ENCODE assay signal across 9 cellular contexts in the genomic region with DNA sequence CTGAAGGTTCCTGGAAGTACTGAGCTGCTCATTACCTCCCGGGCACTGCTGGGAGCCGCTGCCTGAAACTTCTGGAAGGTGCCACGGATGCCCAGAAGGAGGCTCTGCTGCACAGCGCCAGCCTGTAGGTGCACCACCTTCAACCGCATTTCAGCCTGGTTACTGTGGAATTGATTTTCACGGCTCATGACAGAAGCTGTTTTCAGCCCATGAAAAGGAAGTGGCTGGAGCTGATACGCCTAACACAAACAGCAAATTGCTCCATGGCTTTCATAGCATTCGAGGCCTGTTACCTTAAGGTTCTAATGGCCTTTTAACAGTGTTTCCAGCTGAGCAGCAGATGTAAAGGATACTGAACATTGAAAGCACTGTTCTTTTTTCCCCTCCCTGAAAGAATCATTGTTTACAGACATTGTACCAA. TPM values are rescaled to one million over a fixed set of nuclear protein-coding genes. Genes with fewer than 3 reads are reported as not detected.
DNase-seq lines count a peak whose midpoint lies in the region; ATAC-seq and TF ChIP-seq lines count a peak whose summit lies in the region.
"Had no signal": no experiment of that assay in that cellular context is flagged by ENCODE, and none has a peak within 500 bp of the region (broad histone marks: within the 10 kb centered on the region; RNA-seq: fewer than 3 reads in every experiment).

No MANE protein-coding gene starts in this region.

- in situ Hi-C loops in HAP-1 (cut with MboI; ENCODE audit: low sequenced_read_pairs): loop anchor here (25.0 kb wide), 1 partner anchor 1114 kb away; no protein-coding TSS in a partner anchor

- POLR2A ChIA-PET in activated CD8-positive, alpha-beta T cell treated with anti-CD3 and anti-CD28 coated beads for 36 hours (lab: Charles Lee): no interaction called here

- peak overlapping the region; percentile 34 for H3K27ac Mint-ChIP-seq in progenitor cell of endocrine pancreas
- no peak overlapping the region for H3K27ac Mint-ChIP-seq in activated CD8-positive, alpha-beta T cell treated with anti-CD3 and anti-CD28 coated beads for 36 hours

- peaks cover 39% of the 10 kb centered on the region for H3K4me1 Mint-ChIP-seq in progenitor cell of endocrine pancreas (ENCODE audit: low read depth)
- no peaks in the 10 kb centered on the region for H3K4me1 Mint-ChIP-seq in activated CD8-positive, alpha-beta T cell treated with anti-CD3 and anti-CD28 coated beads for 36 hours (ENCODE audit: low read depth)

- no peaks in the 10 kb centered on the region for H3K9me3 Mint-ChIP-seq in progenitor cell of endocrine pancreas (ENCODE audit: low read depth)
- H3K9me3 Mint-ChIP-seq in activated CD8-positive, alpha-beta T cell treated with anti-CD3 and anti-CD28 coated beads for 36 hours: no peaks in the 10 kb centered on the region

- H3K27me3 ChIP-seq in HAP-1 (ENCODE audit: low read depth): no peaks in the 10 kb centered on the region

- H3K4me3 ChIP-seq in HAP-1 (no peak overlapping the region), coronary artery (peak overlapping the region; percentile 40)

- H3K4me3 Mint-ChIP-seq in progenitor cell of endocrine pancreas (ENCODE audit: low read depth): no peak overlapping the region
- H3K4me3 Mint-ChIP-seq in activated CD8-positive, alpha-beta T cell treated with anti-CD3 and anti-CD28 coated beads for 36 hours: no peak overlapping the region

- no peak for ATAC-seq in activated CD8-positive, alpha-beta T cell treated with anti-CD3 and anti-CD28 coated beads for 36 hours

- H3K4me1 ChIP-seq in HAP-1: peaks cover 4% of the 10 kb centered on the region

- intact Hi-C loops in activated CD8-positive, alpha-beta T cell treated with anti-CD3 and anti-CD28 coated beads for 36 hours (cut with micrococcal nuclease): no loop called here

- CTCF ChIA-PET in activated CD8-positive, alpha-beta T cell treated with anti-CD3 and anti-CD28 coated beads for 36 hours (lab: Charles Lee): no interaction called here

- peak; percentile 16 for TF ChIP-seq CTCF in coronary artery (IDR thresholded peaks at IDR 0.05)
- TF ChIP-seq CTCF in progenitor cell of endocrine pancreas (IDR thresholded peaks at IDR 0.05; ENCODE audit: unreplicated experiment): peak; percentile 71
- TF ChIP-seq CTCF in activated CD8-positive, alpha-beta T cell treated with anti-CD3 and anti-CD28 coated beads for 36 hours (IDR thresholded peaks at IDR 0.05): no peak

- H3K27ac ChIP-seq in coronary artery: peak overlapping the region in 1 of 2 donors; percentile 70

- H3K27me3 Mint-ChIP-seq in progenitor cell of endocrine pancreas: no peaks in the 10 kb centered on the region
- H3K27me3 Mint-ChIP-seq in activated CD8-positive, alpha-beta T cell treated with anti-CD3 and anti-CD28 coated beads for 36 hours: no peaks in the 10 kb centered on the region

- H3K9me3 ChIP-seq in HAP-1: no peaks in the 10 kb centered on the region

- peaks cover 2% of the 10 kb centered on the region for H3K36me3 Mint-ChIP-seq in progenitor cell of endocrine pancreas (ENCODE audit: insufficient read depth)
- H3K36me3 Mint-ChIP-seq in activated CD8-positive, alpha-beta T cell treated with anti-CD3 and anti-CD28 coated beads for 36 hours (ENCODE audit: low read depth): no peaks in the 10 kb centered on the region

- DNase-seq in HAP-1 (ENCODE audit: low spot score in 2 of 2) (peak; percentile 29 to 53), NCI-H524 (lab: John Stamatoyannopoulos, UW) (peak; percentile 79 to 89), coronary artery (ENCODE audit: low spot score) (no peak), progenitor cell of endocrine pancreas (ENCODE audit: low spot score, unreplicated experiment) (peak; percentile 47), mesenteric fat pad (ENCODE audit: low spot score) (no peak)
- DNase-seq in activated CD8-positive, alpha-beta T cell treated with anti-CD3 and anti-CD28 coated beads for 36 hours: no peak
- no peak for DNase-seq in activated CD4-positive, alpha-beta T cell treated with anti-CD3 and anti-CD28 coated beads, Interleukin-2, amount 50 U/mL, for 4 hours
- DNase-seq in stimulated activated CD4-positive, alpha-beta T cell treated with anti-CD3 and anti-CD28 coated beads, Interleukin-1b, Interleukin-23, amount 100 ng/mL, for 48 hours: no peak
- DNase-seq: small intestine had no signal

- no peaks in the 10 kb centered on the region for H3K36me3 ChIP-seq in HAP-1 (replicated peaks)

RNA-seq across cellular contexts. Expression of gene GPC6, which starts 22.0 kb away (rescaled TPM):
- total RNA-seq in progenitor cell of endocrine pancreas: 48.4 and 50.3 TPM in 2 replicates
- total RNA-seq in activated CD8-positive, alpha-beta T cell treated with anti-CD3 and anti-CD28 coated beads for 36 hours: not detected
- 23.1 TPM for total RNA-seq in mesenteric fat pad

Comparison
In these comparisons a context has a peak if more than half of its experiments do, and no peak if none do; other contexts are left out.
1. DNase-seq: peak in HAP-1 (2 of 2), NCI-H524 (2 of 2) and progenitor cell of endocrine pancreas (single experiment); none in coronary artery (single experiment), activated CD8-positive, alpha-beta T cell treated with anti-CD3 and anti-CD28 coated beads for 36 hours (single experiment), activated CD4-positive, alpha-beta T cell treated with anti-CD3 and anti-CD28 coated beads, Interleukin-2, amount 50 U/mL, for 4 hours (0 of 2), stimulated activated CD4-positive, alpha-beta T cell treated with anti-CD3 and anti-CD28 coated beads, Interleukin-1b, Interleukin-23, amount 100 ng/mL, for 48 hours (single experiment) and mesenteric fat pad (single experiment).
2. RNA of gene GPC6, which starts 22.0 kb away (total RNA-seq): 48.4 to 50.3 TPM in progenitor cell of endocrine pancreas and 23.1 TPM in mesenteric fat pad (single experiment); not detected in activated CD8-positive, alpha-beta T cell treated with anti-CD3 and anti-CD28 coated beads for 36 hours; every median in the first group is over 10 times any median in the second.